In genomic region chr20:57389695-57390603, GRCh38 we compare ENCODE assay signal across 1 cellular context.
TF ChIP-seq lines count a peak whose summit lies in the region.

No MANE protein-coding gene starts in this region.

TF ChIP-seq in K562, 482 proteins besides CTCF, POLR2A, EP300 and RAD21 (continued from another document and continues in another):
- no peak for TF ChIP-seq ZMIZ1 (IDR thresholded peaks at IDR 0.05; ENCODE audit: low read depth in 2 of 2, low read length in 2 of 2)
- no peak for TF ChIP-seq MTF1 (CRISPR knock-in tag; IDR thresholded peaks at IDR 0.05; ENCODE audit: borderline replicate concordance)
- TF ChIP-seq, protein P1, sequence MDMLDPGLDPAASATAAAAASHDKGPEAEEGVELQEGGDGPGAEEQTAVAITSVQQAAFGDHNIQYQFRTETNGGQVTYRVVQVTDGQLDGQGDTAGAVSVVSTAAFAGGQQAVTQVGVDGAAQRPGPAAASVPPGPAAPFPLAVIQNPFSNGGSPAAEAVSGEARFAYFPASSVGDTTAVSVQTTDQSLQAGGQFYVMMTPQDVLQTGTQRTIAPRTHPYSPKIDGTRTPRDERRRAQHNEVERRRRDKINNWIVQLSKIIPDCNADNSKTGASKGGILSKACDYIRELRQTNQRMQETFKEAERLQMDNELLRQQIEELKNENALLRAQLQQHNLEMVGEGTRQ (CRISPR knock-in tag; IDR thresholded peaks at IDR 0.05): no peak
- 0 out of 2 replicates have a peak, but pooled peaks have one; percentile 37 for TF ChIP-seq ZNF134 (CRISPR knock-in tag; conservative IDR thresholded peaks at IDR 0.05)
- TF ChIP-seq TGIF2 (CRISPR knock-in tag; IDR thresholded peaks at IDR 0.05): no peak
- no peak for TF ChIP-seq ATF3 (IDR thresholded peaks at IDR 0.05)
- 0 out of 2 replicates have a peak, but pooled peaks have one; percentile 18 for TF ChIP-seq ATF3 (CRISPR knock-in tag; conservative IDR thresholded peaks at IDR 0.05)
- no peak for TF ChIP-seq KAT8 (IDR thresholded peaks at IDR 0.05; ENCODE audit: low read depth)
- TF ChIP-seq, protein P2, sequence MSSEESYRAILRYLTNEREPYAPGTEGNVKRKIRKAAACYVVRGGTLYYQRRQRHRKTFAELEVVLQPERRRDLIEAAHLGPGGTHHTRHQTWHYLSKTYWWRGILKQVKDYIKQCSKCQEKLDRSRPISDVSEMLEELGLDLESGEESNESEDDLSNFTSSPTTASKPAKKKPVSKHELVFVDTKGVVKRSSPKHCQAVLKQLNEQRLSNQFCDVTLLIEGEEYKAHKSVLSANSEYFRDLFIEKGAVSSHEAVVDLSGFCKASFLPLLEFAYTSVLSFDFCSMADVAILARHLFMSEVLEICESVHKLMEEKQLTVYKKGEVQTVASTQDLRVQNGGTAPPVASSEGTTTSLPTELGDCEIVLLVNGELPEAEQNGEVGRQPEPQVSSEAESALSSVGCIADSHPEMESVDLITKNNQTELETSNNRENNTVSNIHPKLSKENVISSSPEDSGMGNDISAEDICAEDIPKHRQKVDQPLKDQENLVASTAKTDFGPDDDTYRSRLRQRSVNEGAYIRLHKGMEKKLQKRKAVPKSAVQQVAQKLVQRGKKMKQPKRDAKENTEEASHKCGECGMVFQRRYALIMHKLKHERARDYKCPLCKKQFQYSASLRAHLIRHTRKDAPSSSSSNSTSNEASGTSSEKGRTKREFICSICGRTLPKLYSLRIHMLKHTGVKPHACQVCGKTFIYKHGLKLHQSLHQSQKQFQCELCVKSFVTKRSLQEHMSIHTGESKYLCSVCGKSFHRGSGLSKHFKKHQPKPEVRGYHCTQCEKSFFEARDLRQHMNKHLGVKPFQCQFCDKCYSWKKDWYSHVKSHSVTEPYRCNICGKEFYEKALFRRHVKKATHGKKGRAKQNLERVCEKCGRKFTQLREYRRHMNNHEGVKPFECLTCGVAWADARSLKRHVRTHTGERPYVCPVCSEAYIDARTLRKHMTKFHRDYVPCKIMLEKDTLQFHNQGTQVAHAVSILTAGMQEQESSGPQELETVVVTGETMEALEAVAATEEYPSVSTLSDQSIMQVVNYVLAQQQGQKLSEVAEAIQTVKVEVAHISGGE (CRISPR knock-in tag; IDR thresholded peaks at IDR 0.05): 0 out of 6 replicates have a peak, but pooled peaks of 1 of the 3 experiments have one; percentile 8
- TF ChIP-seq, protein P3, sequence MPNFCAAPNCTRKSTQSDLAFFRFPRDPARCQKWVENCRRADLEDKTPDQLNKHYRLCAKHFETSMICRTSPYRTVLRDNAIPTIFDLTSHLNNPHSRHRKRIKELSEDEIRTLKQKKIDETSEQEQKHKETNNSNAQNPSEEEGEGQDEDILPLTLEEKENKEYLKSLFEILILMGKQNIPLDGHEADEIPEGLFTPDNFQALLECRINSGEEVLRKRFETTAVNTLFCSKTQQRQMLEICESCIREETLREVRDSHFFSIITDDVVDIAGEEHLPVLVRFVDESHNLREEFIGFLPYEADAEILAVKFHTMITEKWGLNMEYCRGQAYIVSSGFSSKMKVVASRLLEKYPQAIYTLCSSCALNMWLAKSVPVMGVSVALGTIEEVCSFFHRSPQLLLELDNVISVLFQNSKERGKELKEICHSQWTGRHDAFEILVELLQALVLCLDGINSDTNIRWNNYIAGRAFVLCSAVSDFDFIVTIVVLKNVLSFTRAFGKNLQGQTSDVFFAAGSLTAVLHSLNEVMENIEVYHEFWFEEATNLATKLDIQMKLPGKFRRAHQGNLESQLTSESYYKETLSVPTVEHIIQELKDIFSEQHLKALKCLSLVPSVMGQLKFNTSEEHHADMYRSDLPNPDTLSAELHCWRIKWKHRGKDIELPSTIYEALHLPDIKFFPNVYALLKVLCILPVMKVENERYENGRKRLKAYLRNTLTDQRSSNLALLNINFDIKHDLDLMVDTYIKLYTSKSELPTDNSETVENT (CRISPR knock-in tag; IDR thresholded peaks at IDR 0.05): no peak
- no peak for TF ChIP-seq KLF1 (tag; IDR thresholded peaks at IDR 0.05)
- no peak for TF ChIP-seq CREBBP (IDR thresholded peaks at IDR 0.05; ENCODE audit: low read depth, low read length)
- TF ChIP-seq NUFIP1 (IDR thresholded peaks at IDR 0.05; ENCODE audit: partially characterized antibody): peak; percentile 69
- TF ChIP-seq ZNF212 (CRISPR knock-in tag; IDR thresholded peaks at IDR 0.05): no peak
- TF ChIP-seq SMARCB1 (IDR thresholded peaks at IDR 0.05; ENCODE audit: insufficient read length, low read depth): no peak
- TF ChIP-seq GTF2E2 (tag; IDR thresholded peaks at IDR 0.05): peak; percentile 76; the same call in 1 of the 2 replicates
- no peak for TF ChIP-seq SIN3B (IDR thresholded peaks at IDR 0.05; ENCODE audit: low read depth)
- TF ChIP-seq ZNF165 (CRISPR knock-in tag; IDR thresholded peaks at IDR 0.05; ENCODE audit: borderline replicate concordance): no peak
- no peak for TF ChIP-seq KAT7 (CRISPR knock-in tag; IDR thresholded peaks at IDR 0.05; ENCODE audit: borderline replicate concordance)
- peak; percentile 89 for TF ChIP-seq L3MBTL2 (IDR thresholded peaks at IDR 0.05)
- TF ChIP-seq MIER1 (IDR thresholded peaks at IDR 0.05; ENCODE audit: low read depth): no peak
- no peak for TF ChIP-seq NR3C1 (CRISPR knock-in tag; IDR thresholded peaks at IDR 0.05)
- no peak for TF ChIP-seq ZEB2 (IDR thresholded peaks at IDR 0.05)
- TF ChIP-seq ZNF354B (CRISPR knock-in tag; IDR thresholded peaks at IDR 0.05): no peak
- TF ChIP-seq MTA3 (IDR thresholded peaks at IDR 0.05; ENCODE audit: borderline replicate concordance): 0 out of 2 replicates have a peak, but pooled peaks have one; percentile 68
- TF ChIP-seq, protein P4, sequence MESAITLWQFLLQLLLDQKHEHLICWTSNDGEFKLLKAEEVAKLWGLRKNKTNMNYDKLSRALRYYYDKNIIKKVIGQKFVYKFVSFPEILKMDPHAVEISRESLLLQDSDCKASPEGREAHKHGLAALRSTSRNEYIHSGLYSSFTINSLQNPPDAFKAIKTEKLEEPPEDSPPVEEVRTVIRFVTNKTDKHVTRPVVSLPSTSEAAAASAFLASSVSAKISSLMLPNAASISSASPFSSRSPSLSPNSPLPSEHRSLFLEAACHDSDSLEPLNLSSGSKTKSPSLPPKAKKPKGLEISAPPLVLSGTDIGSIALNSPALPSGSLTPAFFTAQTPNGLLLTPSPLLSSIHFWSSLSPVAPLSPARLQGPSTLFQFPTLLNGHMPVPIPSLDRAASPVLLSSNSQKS (CRISPR knock-in tag; IDR thresholded peaks at IDR 0.05): no peak
- TF ChIP-seq POLR3G (IDR thresholded peaks at IDR 0.05; ENCODE audit: extremely low read depth, insufficient read length, insufficient replicate concordance): no peak
- TF ChIP-seq, protein P5, sequence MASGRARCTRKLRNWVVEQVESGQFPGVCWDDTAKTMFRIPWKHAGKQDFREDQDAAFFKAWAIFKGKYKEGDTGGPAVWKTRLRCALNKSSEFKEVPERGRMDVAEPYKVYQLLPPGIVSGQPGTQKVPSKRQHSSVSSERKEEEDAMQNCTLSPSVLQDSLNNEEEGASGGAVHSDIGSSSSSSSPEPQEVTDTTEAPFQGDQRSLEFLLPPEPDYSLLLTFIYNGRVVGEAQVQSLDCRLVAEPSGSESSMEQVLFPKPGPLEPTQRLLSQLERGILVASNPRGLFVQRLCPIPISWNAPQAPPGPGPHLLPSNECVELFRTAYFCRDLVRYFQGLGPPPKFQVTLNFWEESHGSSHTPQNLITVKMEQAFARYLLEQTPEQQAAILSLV (tag; IDR thresholded peaks at IDR 0.05): peak; percentile 51; the same call in 1 of the 2 replicates
- TF ChIP-seq MAFF (IDR thresholded peaks at IDR 0.05; ENCODE audit: low read length): no peak
- no peak for TF ChIP-seq CC2D1A (IDR thresholded peaks at IDR 0.05)
- TF ChIP-seq, protein P6, sequence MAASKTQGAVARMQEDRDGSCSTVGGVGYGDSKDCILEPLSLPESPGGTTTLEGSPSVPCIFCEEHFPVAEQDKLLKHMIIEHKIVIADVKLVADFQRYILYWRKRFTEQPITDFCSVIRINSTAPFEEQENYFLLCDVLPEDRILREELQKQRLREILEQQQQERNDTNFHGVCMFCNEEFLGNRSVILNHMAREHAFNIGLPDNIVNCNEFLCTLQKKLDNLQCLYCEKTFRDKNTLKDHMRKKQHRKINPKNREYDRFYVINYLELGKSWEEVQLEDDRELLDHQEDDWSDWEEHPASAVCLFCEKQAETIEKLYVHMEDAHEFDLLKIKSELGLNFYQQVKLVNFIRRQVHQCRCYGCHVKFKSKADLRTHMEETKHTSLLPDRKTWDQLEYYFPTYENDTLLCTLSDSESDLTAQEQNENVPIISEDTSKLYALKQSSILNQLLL (CRISPR knock-in tag; IDR thresholded peaks at IDR 0.05; ENCODE audit: borderline replicate concordance): no peak
- peak; percentile 80 for TF ChIP-seq TAF1 (IDR thresholded peaks at IDR 0.05; ENCODE audit: control insufficient read depth, extremely low read depth, insufficient read depth, low read length, severe bottlenecking)
- TF ChIP-seq ZZZ3 (IDR thresholded peaks at IDR 0.05): no peak
- no peak for TF ChIP-seq ARID3B (CRISPR knock-in tag; IDR thresholded peaks at IDR 0.05; ENCODE audit: borderline replicate concordance)
- no peak for TF ChIP-seq BMI1 (IDR thresholded peaks at IDR 0.05; ENCODE audit: low read length)
- no peak for TF ChIP-seq HEY1 (CRISPR knock-in tag; IDR thresholded peaks at IDR 0.05; ENCODE audit: borderline replicate concordance)
- TF ChIP-seq TAF9B (IDR thresholded peaks at IDR 0.05; ENCODE audit: partially characterized antibody): peak; percentile 60
- TF ChIP-seq ZBTB5 (IDR thresholded peaks at IDR 0.05): no peak
- TF ChIP-seq, protein P7, sequence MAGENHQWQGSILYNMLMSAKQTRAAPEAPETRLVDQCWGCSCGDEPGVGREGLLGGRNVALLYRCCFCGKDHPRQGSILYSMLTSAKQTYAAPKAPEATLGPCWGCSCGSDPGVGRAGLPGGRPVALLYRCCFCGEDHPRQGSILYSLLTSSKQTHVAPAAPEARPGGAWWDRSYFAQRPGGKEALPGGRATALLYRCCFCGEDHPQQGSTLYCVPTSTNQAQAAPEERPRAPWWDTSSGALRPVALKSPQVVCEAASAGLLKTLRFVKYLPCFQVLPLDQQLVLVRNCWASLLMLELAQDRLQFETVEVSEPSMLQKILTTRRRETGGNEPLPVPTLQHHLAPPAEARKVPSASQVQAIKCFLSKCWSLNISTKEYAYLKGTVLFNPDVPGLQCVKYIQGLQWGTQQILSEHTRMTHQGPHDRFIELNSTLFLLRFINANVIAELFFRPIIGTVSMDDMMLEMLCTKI (IDR thresholded peaks at IDR 0.05; ENCODE audit: partially characterized antibody): no peak
- peak; percentile 24; the same call in 1 of the 2 replicates for TF ChIP-seq CBX1 (IDR thresholded peaks at IDR 0.05; ENCODE audit: low read depth)
- TF ChIP-seq SIN3A (IDR thresholded peaks at IDR 0.05; ENCODE audit: borderline replicate concordance in 2 of 2, control insufficient read depth in 1 of 2, low read depth in 2 of 2, low read length in 2 of 2): no peak
